ENCODE assay signal across 26 cellular contexts in the genomic region with DNA sequence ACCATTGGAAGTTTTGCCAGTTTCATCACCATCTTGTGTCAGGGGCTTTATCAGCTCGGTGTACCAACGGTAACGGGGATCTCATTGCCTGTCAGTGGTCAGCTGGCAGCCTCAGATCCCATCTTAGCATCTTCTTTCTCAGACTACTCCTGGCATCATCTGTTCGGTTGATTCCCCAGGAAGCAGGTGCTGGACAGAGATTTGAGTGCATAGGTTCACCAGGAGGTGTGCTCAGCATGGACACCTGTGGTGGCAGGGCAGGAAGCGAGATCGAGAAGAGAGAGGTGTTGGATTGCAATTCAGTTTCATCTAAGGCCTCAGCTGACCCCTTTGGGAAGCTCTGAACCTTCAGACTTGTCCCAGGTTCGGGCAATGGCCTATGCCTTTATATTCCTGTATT.
"Had no signal": no experiment of that assay in that cellular context is flagged by ENCODE, and none has a peak within 500 bp of the region (broad histone marks: within the 10 kb centered on the region; RNA-seq: fewer than 3 reads in every experiment).

No MANE protein-coding gene starts in this region.

- H3K27ac Mint-ChIP-seq: activated B cell treated with CpG ODN at 0.5 μM for 24 hours; activated CD8-positive, alpha-beta T cell treated with anti-CD3 and anti-CD28 coated beads for 36 hours; activated naive CD8-positive, alpha-beta T cell; activated T-helper 17 cell treated with anti-CD3 and anti-CD28 coated beads, Interleukin-2, amount 50 U/mL, for 72 hours; T-helper 2 cell treated with Interferon-gamma antibody and Interleukin-4, amounts not matched to agents 5 μg/mL and 100 μg/mL, for 36 hours had no signal

- H3K4me3 Mint-ChIP-seq: activated B cell treated with CpG ODN at 0.5 μM for 24 hours; activated CD8-positive, alpha-beta T cell treated with anti-CD3 and anti-CD28 coated beads for 36 hours; activated naive CD8-positive, alpha-beta T cell; activated T-cell treated with anti-CD3 and anti-CD28 coated beads, Interleukin-2, amount 50 U/mL, for 4 hours; activated T-helper 17 cell treated with anti-CD3 and anti-CD28 coated beads, Interleukin-2, amount 50 U/mL, for 72 hours; central memory CD8-positive, alpha-beta T cell; T-helper 2 cell treated with Interferon-gamma antibody and Interleukin-4, amounts not matched to agents 5 μg/mL and 100 μg/mL, for 36 hours had no signal

- H3K27me3 Mint-ChIP-seq: activated B cell treated with CpG ODN at 0.5 μM for 24 hours; activated CD8-positive, alpha-beta T cell treated with anti-CD3 and anti-CD28 coated beads for 36 hours; activated naive CD8-positive, alpha-beta T cell; activated T-helper 17 cell treated with anti-CD3 and anti-CD28 coated beads, Interleukin-2, amount 50 U/mL, for 72 hours; central memory CD8-positive, alpha-beta T cell had no signal

- DNase-seq: activated B cell treated with CpG ODN at 0.5 μM for 24 hours; activated CD4-positive, alpha-beta T cell treated with anti-CD3 and anti-CD28 coated beads for 48 hours; activated CD4-positive, alpha-beta T cell treated with anti-CD3 and anti-CD28 coated beads, Interleukin-2, amount 50 U/mL, for 1 hour; activated CD4-positive, alpha-beta T cell treated with anti-CD3 and anti-CD28 coated beads, Interleukin-2, amount 50 U/mL, for 48 hours; activated CD8-positive, alpha-beta memory T cell treated with anti-CD3 and anti-CD28 coated beads for 24 hours; activated CD8-positive, alpha-beta T cell treated with anti-CD3 and anti-CD28 coated beads for 36 hours; activated effector memory CD4-positive, alpha-beta T cell treated with Interleukin-2 at 50 U/mL for 16 hours; activated gamma-delta T cell treated with Interleukin-2 at 50 U/mL for 16 hours; activated naive CD4-positive, alpha-beta T cell treated with anti-CD3 and anti-CD28 coated beads, Interleukin-2, amount 50 U/mL, for 16 hours; activated naive CD4-positive, alpha-beta T cell treated with Interleukin-2 at 50 U/mL for 16 hours; activated T-cell treated with anti-CD3 and anti-CD28 coated beads, Interleukin-2, amount 50 U/mL, for 4 hours; amniotic stem cell; anterior cingulate cortex; brain microvascular endothelial cell; effector CD8-positive, alpha-beta T cell; foreskin fibroblast; head of caudate nucleus; hippocampal formation; T1000; WERI-Rb-1 had no signal

- ATAC-seq: activated CD4-positive, CD25-positive, alpha-beta regulatory T cell treated with anti-CD3 and anti-CD28 coated beads, Interleukin-2, amount 50 U/mL, for 24 hours; activated CD8-positive, alpha-beta T cell treated with anti-CD3 and anti-CD28 coated beads for 36 hours; activated T-cell treated with anti-CD3 and anti-CD28 coated beads, Interleukin-2, amount 50 U/mL, for 4 hours; activated T-helper 17 cell treated with anti-CD3 and anti-CD28 coated beads, Interleukin-2, amount 50 U/mL, for 72 hours; esophagus mucosa had no signal

- H3K27ac ChIP-seq: brain microvascular endothelial cell, WERI-Rb-1 had no signal

- H3K27me3 ChIP-seq: brain microvascular endothelial cell had no signal

- H3K36me3 Mint-ChIP-seq: activated naive CD8-positive, alpha-beta T cell had no signal

- H3K36me3 ChIP-seq: brain microvascular endothelial cell, WERI-Rb-1 had no signal
